In genomic region chr1:2412395-2412772, GRCh38 we compare ENCODE assay signal across 8 cellular contexts. TPM values are rescaled to one million over a fixed set of nuclear protein-coding genes. Genes with fewer than 3 reads are reported as not detected.
DNase-seq lines count a peak whose midpoint lies in the region; ATAC-seq and TF ChIP-seq lines count a peak whose summit lies in the region.

Gene PEX10 (minus strand): TSS chr1:2412564. CDS start chr1:2412502, 62 bp downstream.

- peaks cover 8% of the 10 kb centered on the region for H3K36me3 ChIP-seq in GM06990 (ENCODE audit: control insufficient read depth, insufficient read depth, low read length)
- H3K36me3 ChIP-seq in SK-N-SH (replicated peaks in 1 of 2; ENCODE audit: control insufficient read depth in 1 of 2, insufficient read depth in 2 of 2, low read length in 1 of 2): peaks cover 0 to 18% of the 10 kb centered on the region in 2 experiments

- no peaks in the 10 kb centered on the region for H3F3A ChIP-seq in SK-N-SH (replicated peaks; ENCODE audit: insufficient read depth)

- CTCF ChIA-PET in SK-N-SH (lab: Yijun Ruan, JAX): interaction anchor here (0.7 to 2.3 kb wide), 5 partner anchors 11 to 135 kb away, joined by 3 to 9 read pairs (median 3); no protein-coding TSS in a partner anchor

- TF ChIP-seq RAD21 in SK-N-SH (IDR thresholded peaks at IDR 0.05; ENCODE audit: low read length): no peak

- H3K27me3 ChIP-seq in GM06990 (replicated peaks; ENCODE audit: control insufficient read depth, insufficient read depth, low read length) (no peaks in the 10 kb centered on the region), SK-N-SH (ENCODE audit: insufficient read depth) (no peaks in the 10 kb centered on the region; the same call in 1 of the 2 replicates)

- WGBS in SK-N-SH (ENCODE audit: low lambda C conversion rate): 0% methylated on average over 8 of the region's 55 CpGs

- H3K27ac ChIP-seq in SK-N-SH (ENCODE audit: low read depth in 2 of 2, low read length in 1 of 2): peak within 1 kb of the TSS; percentile 41 to 79
- peak within 1 kb of the TSS; percentile 75 for H3K27ac ChIP-seq in substantia nigra (ENCODE audit: low read depth, low read length, poor library complexity, severe bottlenecking)

- peak within 1 kb of the TSS; percentile 70; the same call in 1 of the 2 replicates for H2AFZ ChIP-seq in SK-N-SH (ENCODE audit: low read depth)

- POLR2A ChIA-PET in SK-N-SH (lab: Yijun Ruan, JAX): no interaction called here

- peak within 1 kb of the TSS; percentile 94 for H3K4me3 ChIP-seq in GM06990 (replicated peaks; ENCODE audit: low read depth, low read length)
- H3K4me3 ChIP-seq in NB4 (ENCODE audit: low read depth, low read length): peak within 1 kb of the TSS; percentile 78
- H3K4me3 ChIP-seq in SK-N-SH (ENCODE audit: low read depth in 2 of 2, low read length in 1 of 2): peak within 1 kb of the TSS; percentile 80 to 99

- H3K4me2 ChIP-seq in SK-N-SH: peak within 1 kb of the TSS; percentile 91

- no peaks in the 10 kb centered on the region for H3K9me2 ChIP-seq in SK-N-SH

- TF ChIP-seq CTCF in GM06990 (IDR thresholded peaks at IDR 0.05; ENCODE audit: insufficient read depth, low read length, poor library complexity, severe bottlenecking) (no peak), NB4 (IDR thresholded peaks at IDR 0.05; ENCODE audit: low read depth, low read length) (no peak), SK-N-SH (IDR thresholded peaks at IDR 0.05) (no peak)

- H3K4me1 ChIP-seq in SK-N-SH (ENCODE audit: control insufficient read depth in 1 of 2, insufficient read depth in 2 of 2, low read depth in 1 of 2, low read length in 1 of 2): peaks cover 7 to 32% of the 10 kb centered on the region in 2 experiments; a peak in 1 of 4 replicates

- no peaks in the 10 kb centered on the region for H4K20me1 ChIP-seq in SK-N-SH (ENCODE audit: insufficient read depth)

- H3K9ac ChIP-seq in SK-N-SH: peak within 1 kb of the TSS; percentile 87

- peaks cover 19% of the 10 kb centered on the region for H3K79me2 ChIP-seq in SK-N-SH (ENCODE audit: insufficient read depth)

- no peak for TF ChIP-seq EP300 in SK-N-SH (IDR thresholded peaks at IDR 0.05; ENCODE audit: borderline replicate concordance in 1 of 2, low read depth in 1 of 2, low read length in 1 of 2)

- TF ChIP-seq POLR2A in NB4 (IDR thresholded peaks at IDR 0.05; ENCODE audit: extremely low read depth, insufficient read length): peak; percentile 75

- peak; percentile 79 for ATAC-seq in HG02571 (IDR thresholded peaks at IDR 0.05; ENCODE audit: unreplicated experiment)

- peak; percentile 98 for DNase-seq in GM06990 (ENCODE audit: extremely low read depth, insufficient read length)
- DNase-seq in NB4 (ENCODE audit: low read depth): peak; percentile 95
- peak; percentile 99 for DNase-seq in SK-N-SH
- DNase-seq in activated naive CD4-positive, alpha-beta T cell treated with anti-CD3 and anti-CD28 coated beads, Interleukin-2, amount 50 U/mL, for 16 hours: peak; percentile 100
- peak; percentile 97 for DNase-seq in germinal center (ENCODE audit: low spot score)
- DNase-seq in non-pigmented ciliary epithelial cell (ENCODE audit: low read depth): peak; percentile 61
- DNase-seq in substantia nigra (lab: John Stamatoyannopoulos, UW): peak; percentile 61 to 98 (median 90)

- no peaks in the 10 kb centered on the region for H3K9me3 ChIP-seq in SK-N-SH

TF ChIP-seq in SK-N-SH, 30 proteins besides CTCF, POLR2A, EP300 and RAD21 (continues in another document):
- peak; percentile 43; the same call in 1 of the 2 replicates for TF ChIP-seq TAF1 (IDR thresholded peaks at IDR 0.05; ENCODE audit: borderline replicate concordance, low read depth, low read length)
- no peak for TF ChIP-seq IRF3 (IDR thresholded peaks at IDR 0.05; ENCODE audit: low read depth, low read length)
- TF ChIP-seq TCF12 (IDR thresholded peaks at IDR 0.05): no peak
- no peak for TF ChIP-seq GATA2 (CRISPR knock-in tag; IDR thresholded peaks at IDR 0.05)
- no peak for TF ChIP-seq RCOR1 (IDR thresholded peaks at IDR 0.05; ENCODE audit: low read length)
- TF ChIP-seq ELF1 (IDR thresholded peaks at IDR 0.05): peak; percentile 73
- no peak for TF ChIP-seq JUND (IDR thresholded peaks at IDR 0.05)
- no peak; the same call in 1 of the 2 replicates for TF ChIP-seq MAX (IDR thresholded peaks at IDR 0.05; ENCODE audit: low read depth)
- TF ChIP-seq FOXM1 (IDR thresholded peaks at IDR 0.05; ENCODE audit: low read depth): no peak
- TF ChIP-seq PBX3 (IDR thresholded peaks at IDR 0.05): no peak
- peak; percentile 53 for TF ChIP-seq NRF1 (IDR thresholded peaks at IDR 0.05; ENCODE audit: low read depth, low read length)
- 0 out of 2 replicates have a peak, but pooled peaks have one; percentile 27 for TF ChIP-seq SIN3A (IDR thresholded peaks at IDR 0.05; ENCODE audit: borderline replicate concordance, low read depth, low read length)
- TF ChIP-seq POLR2AphosphoS5 (IDR thresholded peaks at IDR 0.05; ENCODE audit: low read depth, low read length): peak; percentile 30; the same call in 1 of the 2 replicates
- TF ChIP-seq NFIC (IDR thresholded peaks at IDR 0.05; ENCODE audit: borderline replicate concordance): no peak
- no peak for TF ChIP-seq TEAD4 (IDR thresholded peaks at IDR 0.05; ENCODE audit: borderline replicate concordance, insufficient read depth)
- no peak for TF ChIP-seq ZBTB33 (IDR thresholded peaks at IDR 0.05; ENCODE audit: borderline replicate concordance, low read depth)
- TF ChIP-seq MEF2A (IDR thresholded peaks at IDR 0.05; ENCODE audit: borderline replicate concordance, low read depth): no peak
- no peak for TF ChIP-seq USF2 (IDR thresholded peaks at IDR 0.05; ENCODE audit: borderline replicate concordance, low read depth, low read length)
- peak; percentile 30; the same call in 1 of the 2 replicates for TF ChIP-seq GABPA (IDR thresholded peaks at IDR 0.05; ENCODE audit: low read depth)
- no peak for TF ChIP-seq FOXJ3 (CRISPR knock-in tag; IDR thresholded peaks at IDR 0.05)

RNA-seq across cellular contexts. Expression of gene PEX10, which starts in this region (rescaled TPM):
- polyA plus RNA-seq in SK-N-SH (2012; rRNA removed): 25.7 and 28.6 TPM in 2 replicates
- 15.1 and 21.5 TPM in 2 replicates for polyA plus RNA-seq in SK-N-SH (2012; cell fraction: cytosol; rRNA removed)
- 36.3 and 37.8 TPM in 2 replicates for polyA plus RNA-seq in SK-N-SH (2012; cell fraction: nucleus; rRNA removed)

Comparison
In these comparisons a context has a peak if more than half of its experiments do, and no peak if none do; other contexts are left out.
1. Peak in every context shown above with its lines: DNase-seq, ATAC-seq, H3K4me3 ChIP-seq and H3K27ac ChIP-seq.